In the genomic region with DNA sequence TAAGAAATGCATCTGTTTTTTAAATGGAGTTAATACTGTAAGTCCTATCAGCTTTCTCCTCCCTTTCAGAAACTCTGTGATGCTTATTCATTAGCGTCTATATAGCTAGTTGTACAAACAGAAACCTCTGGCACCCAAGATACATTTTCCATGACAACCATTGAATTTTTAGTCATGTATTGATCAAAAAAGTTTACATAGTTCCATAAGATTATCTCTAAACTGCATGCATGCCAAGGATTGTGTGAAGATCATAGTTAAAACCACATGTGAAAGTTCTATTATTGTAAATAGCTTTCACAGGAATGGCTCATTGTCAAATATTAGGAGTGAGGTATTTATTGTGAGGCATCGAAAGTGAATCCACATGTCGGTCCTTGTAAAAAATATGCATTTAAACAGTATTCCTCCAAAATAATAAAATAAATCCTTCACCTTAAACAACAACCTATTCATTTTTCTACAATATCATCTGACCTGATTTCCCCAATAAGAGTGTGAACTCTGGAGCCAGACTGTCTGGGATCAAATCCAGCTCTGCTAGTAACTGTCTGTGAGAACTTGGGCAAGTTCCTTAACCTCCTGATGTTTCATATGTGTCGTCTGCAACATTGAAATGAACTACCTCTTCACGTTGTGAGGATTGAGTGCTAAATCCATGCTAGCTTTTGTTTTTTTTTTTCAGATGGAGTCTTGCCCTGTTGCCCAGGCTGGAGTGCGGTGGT, we compare ENCODE assay signal across 22 cellular contexts.
"Had no signal": no experiment of that assay in that cellular context is flagged by ENCODE, and none has a peak within 500 bp of the region (broad histone marks: within the 10 kb centered on the region; RNA-seq: fewer than 3 reads in every experiment).

No MANE protein-coding gene starts in this region.

- H3K4me1 Mint-ChIP-seq: activated CD4-positive, alpha-beta memory T cell treated with anti-CD3 and anti-CD28 coated beads, Interleukin-2, amount 10 ng/mL, durations not matched to agents 7 days and 5 days had no signal

- H3K27ac Mint-ChIP-seq: activated CD4-positive, alpha-beta memory T cell treated with anti-CD3 and anti-CD28 coated beads, Interleukin-2, amount 10 ng/mL, durations not matched to agents 7 days and 5 days; activated CD4-positive, alpha-beta T cell treated with anti-CD3 and anti-CD28 coated beads, Interleukin-2, amount 10 ng/mL, durations not matched to agents 24 days and 14 days; activated naive CD4-positive, alpha-beta T cell treated with anti-CD3 and anti-CD28 coated beads, Interleukin-2, amount 50 U/mL, for 72 hours; naive thymus-derived CD4-positive, alpha-beta T cell; progenitor cell of endocrine pancreas; stimulated activated naive B cell treated with anti-CD40 and anti-IgM and Interleukin-4, amounts not matched to agents 10 μg/mL and 1 μg/mL and 100 μg/mL, for 72 hours; T-cell; T-helper 2 cell treated with Interferon-gamma antibody and Interleukin-4, amounts not matched to agents 5 μg/mL and 100 μg/mL, for 36 hours had no signal

- ATAC-seq: activated CD4-positive, CD25-positive, alpha-beta regulatory T cell treated with anti-CD3 and anti-CD28 coated beads, Interleukin-2, amount 50 U/mL, for 24 hours; activated naive CD4-positive, alpha-beta T cell treated with anti-CD3 and anti-CD28 coated beads, Interleukin-2, amount 50 U/mL, for 72 hours; naive thymus-derived CD4-positive, alpha-beta T cell; stimulated activated naive B cell treated with anti-CD40 and anti-IgM and Interleukin-4, amounts not matched to agents 10 μg/mL and 1 μg/mL and 100 μg/mL, for 72 hours; T-cell had no signal

- H3K4me1 ChIP-seq: adrenal gland, uterus had no signal

- H3K27me3 Mint-ChIP-seq: activated CD4-positive, alpha-beta memory T cell treated with anti-CD3 and anti-CD28 coated beads, Interleukin-2, amount 10 ng/mL, durations not matched to agents 7 days and 5 days; activated CD4-positive, alpha-beta T cell treated with anti-CD3 and anti-CD28 coated beads, Interleukin-2, amount 10 ng/mL, durations not matched to agents 24 days and 14 days; naive thymus-derived CD4-positive, alpha-beta T cell; progenitor cell of endocrine pancreas; stimulated activated naive B cell treated with anti-CD40 and anti-IgM and Interleukin-4, amounts not matched to agents 10 μg/mL and 1 μg/mL and 100 μg/mL, for 72 hours; T-cell had no signal

- H3K36me3 ChIP-seq: adrenal gland, heart left ventricle, uterus had no signal

- H3K4me3 Mint-ChIP-seq: activated CD4-positive, alpha-beta memory T cell treated with anti-CD3 and anti-CD28 coated beads, Interleukin-2, amount 10 ng/mL, durations not matched to agents 7 days and 5 days; activated CD4-positive, alpha-beta T cell treated with anti-CD3 and anti-CD28 coated beads, Interleukin-2, amount 10 ng/mL, durations not matched to agents 24 days and 14 days; naive thymus-derived CD4-positive, alpha-beta T cell; neural crest cell; stimulated activated naive B cell treated with anti-CD40 and anti-IgM and Interleukin-4, amounts not matched to agents 10 μg/mL and 1 μg/mL and 100 μg/mL, for 72 hours; T-cell; T-helper 2 cell treated with Interferon-gamma antibody and Interleukin-4, amounts not matched to agents 5 μg/mL and 100 μg/mL, for 36 hours had no signal

- H3K27ac ChIP-seq: adrenal gland, heart left ventricle, uterus, VCaP had no signal

- H3K4me3 ChIP-seq: adrenal gland, heart left ventricle, lung, uterus had no signal

- H3K9me3 ChIP-seq: adrenal gland, heart left ventricle, uterus had no signal

- DNase-seq: activated CD4-positive, alpha-beta memory T cell treated with anti-CD3 and anti-CD28 coated beads, Interleukin-2, amount 10 ng/mL, durations not matched to agents 7 days and 5 days; activated CD4-positive, alpha-beta T cell treated with anti-CD3 and anti-CD28 coated beads, Interleukin-2, amount 10 ng/mL, durations not matched to agents 24 days and 14 days; adrenal gland; cortex of kidney; heart left ventricle; naive thymus-derived CD4-positive, alpha-beta T cell; retina; stimulated activated CD4-positive, alpha-beta T cell treated with anti-CD3 and anti-CD28 coated beads, Interleukin-2, amount 100 ng/mL, for 48 hours; stimulated activated CD8-positive, alpha-beta memory T cell treated with anti-CD3 and anti-CD28 coated beads, Interleukin-4, amount 100 ng/mL, for 48 hours; stimulated activated naive B cell treated with anti-CD40 and anti-IgM and Interleukin-4, amounts not matched to agents 10 μg/mL and 1 μg/mL and 100 μg/mL, for 72 hours; T-cell; trophoblast cell; uterus had no signal

- H3K27me3 ChIP-seq: adrenal gland, heart left ventricle, uterus had no signal

- FAIRE-seq: bronchial epithelial cell, keratinocyte had no signal
